8 cellular contexts compared by ENCODE assay signal in genomic region chr14:49769581-49770211, GRCh38. TPM values are rescaled to one million over a fixed set of nuclear protein-coding genes. Genes with fewer than 3 reads are reported as not detected.
DNase-seq lines count a peak whose midpoint lies in the region; ATAC-seq and TF ChIP-seq lines count a peak whose summit lies in the region.

No MANE protein-coding gene starts in this region.

- H3K36me3 Mint-ChIP-seq in effector memory CD8-positive, alpha-beta T cell (ENCODE audit: insufficient read depth), result peaks cover 46% of the 10 kb centered on the region

- H3K9ac ChIP-seq in OCI-LY1 (ENCODE audit: low read length), result peak overlapping the region; percentile 98

- H3K4me1 ChIP-seq in OCI-LY1 (ENCODE audit: insufficient read depth, low read length, severe bottlenecking) (peaks cover 36% of the 10 kb centered on the region), neutrophil (ENCODE audit: control insufficient read depth in 1 of 2, insufficient read depth in 1 of 2, low read depth in 1 of 2, low read length in 1 of 2) (peaks cover 16 to 18% of the 10 kb centered on the region in 2 experiments)

- no peaks in the 10 kb centered on the region for H3K27me3 Mint-ChIP-seq in effector memory CD8-positive, alpha-beta T cell

- H3K4me3 Mint-ChIP-seq in effector memory CD8-positive, alpha-beta T cell, result peak overlapping the region; percentile 94 to 95

- peak overlapping the region; percentile 96 for H3K4me2 ChIP-seq in OCI-LY1 (ENCODE audit: low read length)

- no peak overlapping the region for H2AFZ ChIP-seq in OCI-LY1 (ENCODE audit: low read length)

- H3K27ac ChIP-seq in OCI-LY1 (ENCODE audit: low read depth, low read length, poor library complexity, severe bottlenecking) (peak overlapping the region; percentile 74), neutrophil (peak overlapping the region; percentile 98)

- H3F3A ChIP-seq in OCI-LY1 (ENCODE audit: insufficient read depth, low read length), result no peaks in the 10 kb centered on the region

- peak; percentile 66 for DNase-seq in DMS79 (lab: John Stamatoyannopoulos, UW)
- no peak for DNase-seq in effector memory CD8-positive, alpha-beta T cell
- DNase-seq in T-helper 9 cell, result no peak
- DNase-seq in middle frontal gyrus (ENCODE audit: extremely low spot score, low spot score), result no peak
- DNase-seq in NCI-H2196 (lab: John Stamatoyannopoulos, UW; ENCODE audit: unreplicated experiment), result no peak
- DNase-seq in ureter (ENCODE audit: low spot score), result no peak

- peaks cover 14 to 29% of the 10 kb centered on the region in 2 donors for H3K4me1 Mint-ChIP-seq in effector memory CD8-positive, alpha-beta T cell (ENCODE audit: low read depth in 2 of 2)

- no peaks in the 10 kb centered on the region for H4K20me1 ChIP-seq in OCI-LY1 (ENCODE audit: insufficient read depth, low read length)

- H3K4me3 ChIP-seq in OCI-LY1 (ENCODE audit: low read depth, low read length, poor library complexity, severe bottlenecking) (peak overlapping the region; percentile 92), neutrophil (ENCODE audit: low read depth in 1 of 2, low read length in 1 of 2) (peak overlapping the region; percentile 78 to 88)

- no peaks in the 10 kb centered on the region for H3K9me2 ChIP-seq in OCI-LY1 (ENCODE audit: low read depth, low read length)

- no peaks in the 10 kb centered on the region for H3K9me3 Mint-ChIP-seq in effector memory CD8-positive, alpha-beta T cell

- H3K27ac Mint-ChIP-seq in effector memory CD8-positive, alpha-beta T cell, result peak overlapping the region; percentile 98 to 99

- peaks cover 16% of the 10 kb centered on the region; the same call in 1 of the 2 replicates for H3K79me2 ChIP-seq in OCI-LY1 (ENCODE audit: insufficient read depth, low read length)

- H3K36me3 ChIP-seq in OCI-LY1 (ENCODE audit: insufficient read depth, low read length) (peaks cover 16% of the 10 kb centered on the region; the same call in 1 of the 2 replicates), neutrophil (peaks cover 11% of the 10 kb centered on the region)

- no peak for TF ChIP-seq CTCF in OCI-LY1 (IDR thresholded peaks at IDR 0.05; ENCODE audit: low read length)
- TF ChIP-seq CTCF in neutrophil (IDR thresholded peaks at IDR 0.05), result no peak

- H3K27me3 ChIP-seq in OCI-LY1 (ENCODE audit: insufficient read depth, low read length), result no peaks in the 10 kb centered on the region
- H3K27me3 ChIP-seq in neutrophil, result no peaks in the 10 kb centered on the region

- ATAC-seq in effector memory CD8-positive, alpha-beta T cell (replicated peaks), result no peak

- H3K9me3 ChIP-seq in OCI-LY1 (ENCODE audit: low read length) (no peaks in the 10 kb centered on the region), neutrophil (no peaks in the 10 kb centered on the region)

RNA-seq across cellular contexts. Expression of gene KLHDC2, which starts 1.7 kb away (rescaled TPM):
- 63.9 TPM for total RNA-seq in ureter
